11 cellular contexts compared by ENCODE assay signal in genomic region chr11:46273511-46274205, GRCh38. TPM values are rescaled to one million over a fixed set of nuclear protein-coding genes. Genes with fewer than 3 reads are reported as not detected.
DNase-seq lines count a peak whose midpoint lies in the region; FAIRE-seq and TF ChIP-seq lines count a peak whose summit lies in the region.
"Had no signal": no experiment of that assay in that cellular context is flagged by ENCODE, and none has a peak within 500 bp of the region (broad histone marks: within the 10 kb centered on the region; RNA-seq: fewer than 3 reads in every experiment).

No MANE protein-coding gene starts in this region.

- peaks cover 0 to 2% (median 0%) of the 10 kb centered on the region in 3 donors for H3K36me3 Mint-ChIP-seq in CD8-positive, alpha-beta memory T cell

- intact Hi-C loops in endothelial cell of umbilical vein (cut with micrococcal nuclease) = no loop called here

- H3K4me1 Mint-ChIP-seq in CD8-positive, alpha-beta memory T cell = peaks cover 5 to 8% (median 5%) of the 10 kb centered on the region in 3 donors

- no peak for DNase-seq in CD8-positive, alpha-beta memory T cell
- DNase-seq in endothelial cell of umbilical vein (ENCODE audit: low read depth, low spot score) = no peak
- DNase-seq in DMS114 treated with DMSO at 0.1 percent for 48 hours (lab: John Stamatoyannopoulos, UW; ENCODE audit: unreplicated experiment) = no peak
- DNase-seq in dedifferentiated amniotic fluid mesenchymal stem cell (ENCODE audit: extremely low spot score) = no peak
- no peak for DNase-seq in NCI-H524 (lab: John Stamatoyannopoulos, UW)
- DNase-seq in DMS79 treated with DMSO at 0.1 percent for 48 hours (lab: John Stamatoyannopoulos, UW) = no peak
- DNase-seq: foreskin melanocyte, NCI-H1105 treated with DMSO at 0.1 percent for 48 hours, T-helper 2 cell had no signal

- H3K36me3 ChIP-seq in CD8-positive, alpha-beta memory T cell (ENCODE audit: insufficient read depth, low read length) = no peaks in the 10 kb centered on the region
- H3K36me3 ChIP-seq in Loucy (ENCODE audit: insufficient read depth, low read length) (no peaks in the 10 kb centered on the region), endothelial cell of umbilical vein (ENCODE audit: control insufficient read depth in 2 of 2, extremely low read depth in 1 of 2, insufficient read depth in 2 of 2, low read length in 2 of 2) (no peaks in the 10 kb centered on the region), parathyroid adenoma (ENCODE audit: control insufficient read depth, insufficient read depth, low read length) (no peaks in the 10 kb centered on the region)

- no peak overlapping the region for H3K27ac Mint-ChIP-seq in CD8-positive, alpha-beta memory T cell

- H4K20me1 ChIP-seq in Loucy (ENCODE audit: insufficient read depth, low read length, poor library complexity, severe bottlenecking) = no peaks in the 10 kb centered on the region
- H4K20me1 ChIP-seq in endothelial cell of umbilical vein (replicated peaks; ENCODE audit: control insufficient read depth, extremely low read depth, insufficient read depth, low read length) = no peaks in the 10 kb centered on the region

- no peaks in the 10 kb centered on the region for H3K79me2 ChIP-seq in Loucy (ENCODE audit: insufficient read depth, low read length)
- no peaks in the 10 kb centered on the region for H3K79me2 ChIP-seq in endothelial cell of umbilical vein (ENCODE audit: control insufficient read depth, insufficient read depth, low read length)
- H3K79me2 ChIP-seq in parathyroid adenoma = no peaks in the 10 kb centered on the region

- H3K4me3 ChIP-seq in CD8-positive, alpha-beta memory T cell (ENCODE audit: low read length) = no peak overlapping the region
- no peak overlapping the region for H3K4me3 ChIP-seq in Loucy (ENCODE audit: low read length, poor library complexity, severe bottlenecking)
- no peak overlapping the region for H3K4me3 ChIP-seq in endothelial cell of umbilical vein (replicated peaks in 1 of 3; ENCODE audit: insufficient read depth in 1 of 3, low read depth in 1 of 3, low read length in 3 of 3)
- no peak overlapping the region for H3K4me3 ChIP-seq in parathyroid adenoma (ENCODE audit: low read depth, low read length)

- H3K4me2 ChIP-seq in Loucy (ENCODE audit: low read depth, low read length, poor library complexity, severe bottlenecking) = no peak overlapping the region
- no peak overlapping the region for H3K4me2 ChIP-seq in endothelial cell of umbilical vein (ENCODE audit: insufficient read depth, low read length)
- H3K4me2 ChIP-seq in parathyroid adenoma (ENCODE audit: low read length) = no peak overlapping the region

- H3K9ac ChIP-seq in Loucy (ENCODE audit: low read depth, low read length, poor library complexity, severe bottlenecking) (no peak overlapping the region), endothelial cell of umbilical vein (replicated peaks; ENCODE audit: extremely low read depth, insufficient read depth, low read length) (no peak overlapping the region), parathyroid adenoma (no peak overlapping the region)

- no peaks in the 10 kb centered on the region for H3K4me1 ChIP-seq in CD8-positive, alpha-beta memory T cell (ENCODE audit: insufficient read depth, low read length)
- H3K4me1 ChIP-seq in Loucy (ENCODE audit: insufficient read depth, low read length, poor library complexity, severe bottlenecking) (peaks cover 10% of the 10 kb centered on the region), endothelial cell of umbilical vein (ENCODE audit: control insufficient read depth, extremely low read depth, insufficient read depth, low read length) (peaks cover 13% of the 10 kb centered on the region), parathyroid adenoma (peaks cover 8% of the 10 kb centered on the region)

- CTCF ChIA-PET in CD8-positive, alpha-beta memory T cell (lab: Charles Lee) = no interaction called here
- CTCF ChIA-PET in endothelial cell of umbilical vein (lab: Charles Lee) = interaction anchor here (0.8 to 4.3 kb wide), 4 partner anchors 26 to 37 kb away, joined by 3 to 27 read pairs (median 9); no protein-coding TSS in a partner anchor

- H3K4me3 Mint-ChIP-seq in CD8-positive, alpha-beta memory T cell = no peak overlapping the region

- H3K9me2 ChIP-seq in Loucy (replicated peaks; ENCODE audit: low read depth, low read length) = no peaks in the 10 kb centered on the region

- H3F3A ChIP-seq in Loucy (ENCODE audit: low read depth) = no peaks in the 10 kb centered on the region

- H2AFZ ChIP-seq in Loucy (ENCODE audit: low read length) (0 out of 2 replicates have a peak overlapping the region, but pooled peaks have one; percentile 79), endothelial cell of umbilical vein (ENCODE audit: low read depth, low read length) (peak overlapping the region; percentile 25), parathyroid adenoma (no peak overlapping the region)

- H3K9me3 Mint-ChIP-seq in CD8-positive, alpha-beta memory T cell = no peaks in the 10 kb centered on the region

- peaks cover 25% of the 10 kb centered on the region for H3K27me3 ChIP-seq in CD8-positive, alpha-beta memory T cell (ENCODE audit: insufficient read depth, low read length, poor library complexity, severe bottlenecking)
- H3K27me3 ChIP-seq in Loucy (ENCODE audit: insufficient read depth, low read length, poor library complexity, severe bottlenecking) (no peaks in the 10 kb centered on the region), endothelial cell of umbilical vein (ENCODE audit: control insufficient read depth in 2 of 2, insufficient read depth in 2 of 2, low read length in 2 of 2) (peaks cover 15 to 16% of the 10 kb centered on the region in 2 experiments), parathyroid adenoma (ENCODE audit: control insufficient read depth, insufficient read depth, low read length) (no peaks in the 10 kb centered on the region)

- dilution Hi-C loops in endothelial cell of umbilical vein (cut with MboI; ENCODE audit: extremely low pct_ligation_motif_present, low sequenced_read_pairs) = no loop called here

- no peaks in the 10 kb centered on the region for H3K9me1 ChIP-seq in endothelial cell of umbilical vein (replicated peaks; ENCODE audit: control insufficient read depth, extremely low read depth, insufficient read depth, low read length)

- H3K27me3 Mint-ChIP-seq in CD8-positive, alpha-beta memory T cell = peaks cover 19 to 29% of the 10 kb centered on the region in 2 donors

- TF ChIP-seq CTCF in Loucy (conservative IDR thresholded peaks at IDR 0.05; ENCODE audit: low read length) (no peak), endothelial cell of umbilical vein (IDR thresholded peaks at IDR 0.05; ENCODE audit: extremely low read depth in 1 of 2, insufficient read depth in 1 of 2, low read depth in 1 of 2, low read length in 2 of 2) (no peak), parathyroid adenoma (IDR thresholded peaks at IDR 0.05) (no peak)

- H3K9me3 ChIP-seq in CD8-positive, alpha-beta memory T cell (ENCODE audit: low read length) = no peaks in the 10 kb centered on the region
- H3K9me3 ChIP-seq in Loucy (ENCODE audit: insufficient read depth, low read depth, low read length) (no peaks in the 10 kb centered on the region), endothelial cell of umbilical vein (replicated peaks; ENCODE audit: control insufficient read depth, insufficient read depth, low read length) (no peaks in the 10 kb centered on the region), parathyroid adenoma (ENCODE audit: control insufficient read depth, low read length) (no peaks in the 10 kb centered on the region)

- BruUV-seq in endothelial cell of umbilical vein (replicated peaks; lab: Mats Ljungman, UMichigan) = no TSS peak

- FAIRE-seq in endothelial cell of umbilical vein (lab: Jason Lieb, UNC) = no peak

- POLR2A ChIA-PET in CD8-positive, alpha-beta memory T cell (lab: Charles Lee) = no interaction called here
- POLR2A ChIA-PET in endothelial cell of umbilical vein (lab: Charles Lee) = no interaction called here

- TF ChIP-seq POLR2A in endothelial cell of umbilical vein (IDR thresholded peaks at IDR 0.05; ENCODE audit: low read depth, low read length) = no peak

- peak overlapping the region; percentile 6 for H3K27ac ChIP-seq in CD8-positive, alpha-beta memory T cell (ENCODE audit: low read depth, low read length)
- H3K27ac ChIP-seq in endothelial cell of umbilical vein (ENCODE audit: insufficient read depth, low read depth, low read length) = no peak overlapping the region
- H3K27ac ChIP-seq in parathyroid adenoma = peak overlapping the region; percentile 19

TF ChIP-seq in endothelial cell of umbilical vein, 7 proteins besides CTCF, POLR2A, EP300 and RAD21:
- TF ChIP-seq POLR2AphosphoS5 (IDR thresholded peaks at IDR 0.05; ENCODE audit: insufficient read depth, low read depth, low read length) (no peak), FOS (IDR thresholded peaks at IDR 0.05; ENCODE audit: borderline replicate concordance, insufficient read depth, low read length) (no peak), EZH2 (IDR thresholded peaks at IDR 0.05; ENCODE audit: borderline replicate concordance, low read depth, low read length, severe bottlenecking) (no peak), MYC (IDR thresholded peaks at IDR 0.05; ENCODE audit: low read depth, low read length) (no peak), GATA2 (IDR thresholded peaks at IDR 0.05; ENCODE audit: insufficient read depth, insufficient read length, low read depth, low read length) (no peak), JUN (IDR thresholded peaks at IDR 0.05; ENCODE audit: borderline replicate concordance, insufficient read depth, insufficient read length, low read depth) (no peak), MAX (IDR thresholded peaks at IDR 0.05; ENCODE audit: insufficient read depth, insufficient read length) (no peak)

RNA-seq across cellular contexts. Expression of gene CREB3L1, which starts 3.8 kb away (rescaled TPM):
- total RNA-seq in CD8-positive, alpha-beta memory T cell = not detected
- polyA plus RNA-seq in CD8-positive, alpha-beta memory T cell = not detected
- 0.78 and 0.84 TPM in 2 replicates for total RNA-seq in endothelial cell of umbilical vein
- 0.22 and 0.23 TPM in 2 replicates for polyA plus RNA-seq in endothelial cell of umbilical vein
- 0.34 and 0.41 TPM in 2 replicates for polyA plus RNA-seq in endothelial cell of umbilical vein (2011; cell fraction: cytosol; rRNA removed)
- 0.13 and 0.20 TPM in 2 replicates for polyA plus RNA-seq in endothelial cell of umbilical vein (2011; cell fraction: nucleus; rRNA removed)
- 0.68 and 1.3 TPM in 2 replicates for polyA plus RNA-seq in endothelial cell of umbilical vein (2012)
- polyA minus RNA-seq in endothelial cell of umbilical vein = 0.19 and 1.5 TPM in 2 replicates
- polyA minus RNA-seq in endothelial cell of umbilical vein (2011; cell fraction: cytosol; rRNA and poly(A)+ RNA removed) = 2.8 TPM
- polyA minus RNA-seq in endothelial cell of umbilical vein (2011; cell fraction: nucleus; rRNA and poly(A)+ RNA removed) = not detected in 2 replicates
